ENCODE assay signal across 21 cellular contexts in the genomic region with DNA sequence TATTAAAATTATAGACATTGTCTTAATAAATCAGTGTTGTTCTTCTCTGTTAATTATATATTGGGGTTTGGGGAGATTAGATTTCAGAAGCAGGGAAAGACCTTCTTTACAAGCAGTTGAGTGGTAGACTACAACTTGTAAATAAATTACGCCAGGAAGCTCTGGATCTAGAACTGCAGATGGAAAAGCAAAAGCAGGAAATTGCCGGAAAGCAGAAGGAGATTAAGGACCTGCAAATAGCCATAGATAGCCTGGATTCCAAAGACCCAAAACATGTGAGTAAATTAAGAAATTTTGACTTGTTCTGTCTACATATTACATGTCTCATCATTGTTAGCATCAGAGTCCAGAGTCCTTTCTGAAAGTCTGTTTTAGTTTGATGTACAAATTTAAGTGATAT.
"Had no signal": no experiment of that assay in that cellular context is flagged by ENCODE, and none has a peak within 500 bp of the region (broad histone marks: within the 10 kb centered on the region; RNA-seq: fewer than 3 reads in every experiment).

No MANE protein-coding gene starts in this region.

- H3K9me3 Mint-ChIP-seq: activated B cell treated with CpG ODN at 0.5 μM for 24 hours; activated CD4-positive, alpha-beta memory T cell treated with anti-CD3 and anti-CD28 coated beads for 36 hours; activated CD4-positive, alpha-beta T cell treated with anti-CD3 and anti-CD28 coated beads, Interleukin-2, amount 10 ng/mL, durations not matched to agents 7 days and 5 days; T-helper 1 cell treated with Interleukin-12 subunit alpha and Interleukin-12 subunit beta and Interleukin-4 antibody, amounts not matched to agents 30 μg/mL and 1 μg/mL, for 36 hours had no signal

- H3K4me3 Mint-ChIP-seq: activated B cell treated with CpG ODN at 0.5 μM for 24 hours; activated CD4-positive, alpha-beta memory T cell treated with anti-CD3 and anti-CD28 coated beads for 36 hours; activated CD4-positive, alpha-beta T cell treated with anti-CD3 and anti-CD28 coated beads, Interleukin-2, amount 10 ng/mL, durations not matched to agents 7 days and 5 days; T-helper 1 cell treated with Interleukin-12 subunit alpha and Interleukin-12 subunit beta and Interleukin-4 antibody, amounts not matched to agents 30 μg/mL and 1 μg/mL, for 36 hours had no signal

- H3K27me3 Mint-ChIP-seq: activated B cell treated with CpG ODN at 0.5 μM for 24 hours; activated CD4-positive, alpha-beta memory T cell treated with anti-CD3 and anti-CD28 coated beads for 36 hours; activated CD4-positive, alpha-beta T cell treated with anti-CD3 and anti-CD28 coated beads, Interleukin-2, amount 10 ng/mL, durations not matched to agents 7 days and 5 days had no signal

- DNase-seq: activated B cell treated with CpG ODN at 0.5 μM for 24 hours; activated CD4-positive, alpha-beta memory T cell treated with anti-CD3 and anti-CD28 coated beads for 36 hours; activated CD4-positive, alpha-beta T cell treated with anti-CD3 and anti-CD28 coated beads, Interleukin-2, amount 10 ng/mL, durations not matched to agents 7 days and 5 days; activated CD8-positive, alpha-beta memory T cell treated with anti-CD3 and anti-CD28 coated beads for 24 hours; activated naive CD4-positive, alpha-beta T cell treated with anti-CD3 and anti-CD28 coated beads, Interleukin-2, amount 50 U/mL, for 16 hours; activated T-cell treated with anti-CD3 and anti-CD28 coated beads, Interleukin-2, amount 50 U/mL, for 48 hours; amniotic stem cell; body of pancreas; central memory CD4-positive, alpha-beta T cell; MM.1S; NCI-H1105; NCI-H1436; NCI-H1694 treated with DMSO at 0.1 percent for 48 hours; NCI-H2029 treated with DMSO at 0.1 percent for 48 hours; NCI-H446; NCI-H524; SHP77; SW 1271; T-helper 9 cell had no signal

- H3K27ac Mint-ChIP-seq: activated B cell treated with CpG ODN at 0.5 μM for 24 hours; activated CD4-positive, alpha-beta memory T cell treated with anti-CD3 and anti-CD28 coated beads for 36 hours; activated CD4-positive, alpha-beta T cell treated with anti-CD3 and anti-CD28 coated beads, Interleukin-2, amount 10 ng/mL, durations not matched to agents 7 days and 5 days; T-helper 1 cell treated with Interleukin-12 subunit alpha and Interleukin-12 subunit beta and Interleukin-4 antibody, amounts not matched to agents 30 μg/mL and 1 μg/mL, for 36 hours had no signal

- ATAC-seq: body of pancreas, SK-N-SH treated with all-trans-retinoic acid at 6 μM for 48 hours had no signal
